12 cellular contexts compared by ENCODE assay signal in the genomic region with DNA sequence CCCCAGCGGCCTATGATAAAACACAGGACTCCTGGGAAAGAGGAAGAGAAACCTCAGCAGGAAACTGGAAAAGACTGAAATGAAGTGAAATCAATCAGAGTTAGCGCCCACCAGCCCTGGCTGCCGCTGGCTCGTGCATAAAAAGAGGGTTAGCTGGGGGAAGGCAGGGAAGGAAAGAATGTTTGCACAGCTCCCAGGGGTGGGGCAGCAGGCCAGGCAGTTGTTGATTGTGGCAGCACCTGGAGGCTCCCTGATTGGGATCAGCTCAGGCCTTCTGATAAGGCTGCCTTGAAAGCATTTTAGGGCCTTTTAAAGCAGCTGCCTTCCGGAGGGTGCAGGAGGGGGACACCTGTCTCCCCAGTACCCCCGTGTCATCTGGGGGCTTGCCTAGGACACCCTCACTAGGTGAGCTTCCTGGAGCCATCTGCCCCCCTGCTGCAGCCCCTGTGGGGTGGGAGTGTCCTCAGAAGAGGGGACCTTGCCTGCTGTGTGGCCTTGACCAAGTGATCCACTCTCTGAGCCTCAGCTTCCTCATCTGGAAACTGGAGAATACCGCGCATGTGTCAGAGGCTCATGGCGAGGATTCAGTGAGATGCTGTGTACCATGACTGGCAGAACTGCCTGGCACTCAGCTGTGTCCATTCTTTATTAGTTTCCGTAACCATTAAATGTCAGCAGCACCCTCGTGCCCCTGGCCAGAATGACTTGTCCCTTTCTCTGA. TPM values are rescaled to one million over a fixed set of nuclear protein-coding genes. Genes with fewer than 3 reads are reported as not detected.
DNase-seq lines count a peak whose midpoint lies in the region; ATAC-seq and TF ChIP-seq lines count a peak whose summit lies in the region.
"Had no signal": no experiment of that assay in that cellular context is flagged by ENCODE, and none has a peak within 500 bp of the region (broad histone marks: within the 10 kb centered on the region; RNA-seq: fewer than 3 reads in every experiment).

No MANE protein-coding gene starts in this region.

- no peaks in the 10 kb centered on the region for H3K9me3 ChIP-seq in Peyer's patch
- H3K9me3 ChIP-seq in mesenchymal stem cell (ENCODE audit: control insufficient read depth, low read length) = no peaks in the 10 kb centered on the region
- H3K9me3 ChIP-seq: SJCRH30 had no signal

- H3K23ac ChIP-seq in mesenchymal stem cell (ENCODE audit: low read length in 2 of 2) = no peak overlapping the region

- H3K4me2 ChIP-seq in mesenchymal stem cell (ENCODE audit: low read length, poor library complexity, severe bottlenecking) = no peak overlapping the region

- H4K91ac ChIP-seq in mesenchymal stem cell (ENCODE audit: low read length) = no peak overlapping the region

- peak overlapping the region in 3 of 4 donors; percentile 40 to 78 (median 55) for H3K27ac ChIP-seq in Peyer's patch
- H3K27ac ChIP-seq in mesenchymal stem cell (ENCODE audit: low read length, poor library complexity, severe bottlenecking) = no peak overlapping the region
- H3K27ac ChIP-seq: SJCRH30 had no signal

- TF ChIP-seq POLR2A in Peyer's patch (IDR thresholded peaks at IDR 0.05) = no peak

- no peaks in the 10 kb centered on the region for H3K36me3 Mint-ChIP-seq in activated naive CD4-positive, alpha-beta T cell treated with anti-CD3 and anti-CD28 coated beads, Interleukin-2, amount 50 U/mL, for 72 hours

- H3K36me3 ChIP-seq in Peyer's patch = no peaks in the 10 kb centered on the region
- peaks cover 0 to 32% of the 10 kb centered on the region in 2 experiments for H3K36me3 ChIP-seq in mesenchymal stem cell (ENCODE audit: control insufficient read depth in 1 of 2, insufficient read depth in 2 of 2, low read depth in 1 of 2, low read length in 2 of 2)

- peak overlapping the region; percentile 21 for H2BK15ac ChIP-seq in mesenchymal stem cell (ENCODE audit: low read depth, poor library complexity, severe bottlenecking)

- no peak overlapping the region for H2BK120ac ChIP-seq in mesenchymal stem cell (ENCODE audit: low read depth, low read length)

- no peak for TF ChIP-seq CTCF in Peyer's patch (IDR thresholded peaks at IDR 0.05)

- H3K9ac ChIP-seq in mesenchymal stem cell (ENCODE audit: low read length) = no peak overlapping the region

- no peak overlapping the region for H3K4me3 ChIP-seq in Peyer's patch
- H3K4me3 ChIP-seq in mesenchymal stem cell (ENCODE audit: insufficient read depth in 1 of 2, low read depth in 1 of 2, low read length in 2 of 2) = no peak overlapping the region
- H3K4me3 ChIP-seq: SJCRH30 had no signal

- H3K4ac ChIP-seq in mesenchymal stem cell (ENCODE audit: low read depth in 1 of 2, low read length in 2 of 2) = no peak overlapping the region

- no peak overlapping the region for H3K14ac ChIP-seq in mesenchymal stem cell (ENCODE audit: low read length in 2 of 2)

- H2AFZ ChIP-seq in mesenchymal stem cell (ENCODE audit: low read depth, low read length) = no peak overlapping the region

- peaks cover 27% of the 10 kb centered on the region for H3K79me1 ChIP-seq in mesenchymal stem cell (replicated peaks; ENCODE audit: low read length, poor library complexity, severe bottlenecking)

- no peak overlapping the region for H3K18ac ChIP-seq in mesenchymal stem cell (ENCODE audit: low read depth in 1 of 2, low read length in 2 of 2)

- no peak overlapping the region for H2BK12ac ChIP-seq in mesenchymal stem cell (ENCODE audit: low read length in 2 of 2)

- no peak overlapping the region for H2AK5ac ChIP-seq in mesenchymal stem cell (ENCODE audit: low read length, severe bottlenecking)

- no peak overlapping the region for H4K8ac ChIP-seq in mesenchymal stem cell (ENCODE audit: low read length)

- H3K4me1 ChIP-seq in Peyer's patch (peaks cover 0 to 35% (median 3%) of the 10 kb centered on the region in 4 donors), mesenchymal stem cell (ENCODE audit: control insufficient read depth, insufficient read depth, low read depth, low read length) (peaks cover 30% of the 10 kb centered on the region)

- DNase-seq in DMS53 treated with DMSO at 0.1 percent for 48 hours (lab: John Stamatoyannopoulos, UW; ENCODE audit: unreplicated experiment) = peak; percentile 34
- DNase-seq in NCI-H1092 treated with DMSO at 0.1 percent for 48 hours (lab: John Stamatoyannopoulos, UW) = peak; percentile 87
- peak in 2 of 3 donors; percentile 70 to 74 for DNase-seq in Peyer's patch
- no peak for DNase-seq in mesenchymal stem cell
- no peak for DNase-seq in stimulated activated CD4-positive, alpha-beta T cell treated with anti-CD3 and anti-CD28 coated beads, Interleukin-1b, Interleukin-23, amount 100 ng/mL, for 48 hours
- no peak for DNase-seq in activated naive CD4-positive, alpha-beta T cell treated with anti-CD3 and anti-CD28 coated beads, Interleukin-2, amount 50 U/mL, for 72 hours (ENCODE audit: low spot score in 2 of 2)
- DNase-seq in RKO (ENCODE audit: low spot score) = no peak
- DNase-seq: activated naive CD4-positive, alpha-beta T cell treated with Interleukin-2 at 50 U/mL for 16 hours; left cardiac atrium; nucleus accumbens; SJCRH30 had no signal

- 71% methylated on average over 11 of the region's 11 CpGs for WGBS in mesenchymal stem cell

- no peak for ATAC-seq in HG03457 (IDR thresholded peaks at IDR 0.05; ENCODE audit: unreplicated experiment)
- ATAC-seq in activated naive CD4-positive, alpha-beta T cell treated with anti-CD3 and anti-CD28 coated beads, Interleukin-2, amount 50 U/mL, for 72 hours = no peak

- H3K27me3 ChIP-seq in Peyer's patch (no peaks in the 10 kb centered on the region), mesenchymal stem cell (ENCODE audit: control insufficient read depth in 1 of 2, insufficient read depth in 1 of 2, low read length in 2 of 2) (peaks cover 0 to 41% of the 10 kb centered on the region in 2 experiments)
- H3K27me3 ChIP-seq: SJCRH30 had no signal

- H3K27ac Mint-ChIP-seq in activated naive CD4-positive, alpha-beta T cell treated with anti-CD3 and anti-CD28 coated beads, Interleukin-2, amount 50 U/mL, for 72 hours = no peak overlapping the region

- no peak overlapping the region for H2BK5ac ChIP-seq in mesenchymal stem cell (ENCODE audit: low read depth, low read length, poor library complexity, severe bottlenecking)

- H3K9me3 Mint-ChIP-seq in activated naive CD4-positive, alpha-beta T cell treated with anti-CD3 and anti-CD28 coated beads, Interleukin-2, amount 50 U/mL, for 72 hours = no peaks in the 10 kb centered on the region

RNA-seq across cellular contexts. Expression of a gene that starts 6.6 kb away (rescaled TPM):
- total RNA-seq in Peyer's patch = 10 to 100 TPM; 24.5 to 71.0 (median 53.9) TPM
- 30.7 TPM for polyA plus RNA-seq in mesenchymal stem cell (2013, experiment 1 of 2)
- polyA plus RNA-seq in mesenchymal stem cell (2013, experiment 2 of 2) = 31.2 TPM
- total RNA-seq in activated naive CD4-positive, alpha-beta T cell treated with anti-CD3 and anti-CD28 coated beads, Interleukin-2, amount 50 U/mL, for 72 hours = not detected

Comparison
In these comparisons a context has a peak if more than half of its experiments do, and no peak if none do; other contexts are left out.
1. DNase-seq: peak in DMS53 treated with DMSO at 0.1 percent for 48 hours (single experiment), NCI-H1092 treated with DMSO at 0.1 percent for 48 hours (single experiment) and Peyer's patch (2 of 3); none in mesenchymal stem cell (single experiment), stimulated activated CD4-positive, alpha-beta T cell treated with anti-CD3 and anti-CD28 coated beads, Interleukin-1b, Interleukin-23, amount 100 ng/mL, for 48 hours (single experiment), activated naive CD4-positive, alpha-beta T cell treated with anti-CD3 and anti-CD28 coated beads, Interleukin-2, amount 50 U/mL, for 72 hours (0 of 2) and RKO (single experiment).
2. RNA of a gene that starts 6.6 kb away (total RNA-seq): 24.5 to 71.0 TPM in Peyer's patch; not detected in activated naive CD4-positive, alpha-beta T cell treated with anti-CD3 and anti-CD28 coated beads, Interleukin-2, amount 50 U/mL, for 72 hours; every median in the first group is over 10 times any median in the second.